ENCODE assay signal across 9 cellular contexts in genomic region chr20:17972121-17972520, GRCh38. TPM values are rescaled to one million over a fixed set of nuclear protein-coding genes. Genes with fewer than 3 reads are reported as not detected.
DNase-seq lines count a peak whose midpoint lies in the region; ATAC-seq and TF ChIP-seq lines count a peak whose summit lies in the region.
"Had no signal": no experiment of that assay in that cellular context is flagged by ENCODE, and none has a peak within 500 bp of the region (broad histone marks: within the 10 kb centered on the region; RNA-seq: fewer than 3 reads in every experiment).

No MANE protein-coding gene starts in this region.

- H3K9ac ChIP-seq in MM.1S (ENCODE audit: low read length): peak overlapping the region; percentile 99; the same call in 1 of the 2 replicates

- TF ChIP-seq CTCF in MM.1S (IDR thresholded peaks at IDR 0.05; ENCODE audit: low read length): no peak
- TF ChIP-seq CTCF in chondrocyte (IDR thresholded peaks at IDR 0.05): no peak
- no peak for TF ChIP-seq CTCF in nephron (IDR thresholded peaks at IDR 0.05; ENCODE audit: unreplicated experiment in 3 of 3)

- no peaks in the 10 kb centered on the region for H3K27me3 ChIP-seq in MM.1S (replicated peaks; ENCODE audit: insufficient read depth, low read length)

- H3K4me1 Mint-ChIP-seq in chondrocyte (ENCODE audit: low read depth) (peaks cover 61% of the 10 kb centered on the region), nephron (peaks cover 60% of the 10 kb centered on the region)

- H2AFZ ChIP-seq in MM.1S (ENCODE audit: low read length): no peak overlapping the region

- H3K27ac Mint-ChIP-seq in chondrocyte (ENCODE audit: unreplicated experiment) (peak overlapping the region; percentile 99), nephron (peak overlapping the region; percentile 99)

- no peaks in the 10 kb centered on the region for H3K9me3 ChIP-seq in MM.1S (replicated peaks; ENCODE audit: insufficient read depth, low read length)

- H3K4me3 Mint-ChIP-seq in chondrocyte (ENCODE audit: unreplicated experiment) (peak overlapping the region; percentile 73), nephron (peak overlapping the region; percentile 95 to 99 (median 96))

- H3K4me3 ChIP-seq in MM.1S (ENCODE audit: low read length): peak overlapping the region; percentile 97

- H3K79me2 ChIP-seq in MM.1S (ENCODE audit: low read length): peaks cover 80% of the 10 kb centered on the region

- H3K9me2 ChIP-seq in MM.1S (replicated peaks; ENCODE audit: insufficient read depth, low read length): no peaks in the 10 kb centered on the region

- ATAC-seq in GM18519 (IDR thresholded peaks at IDR 0.05; ENCODE audit: low FRiP score, unreplicated experiment): no peak
- no peak for ATAC-seq in HG02870 (IDR thresholded peaks at IDR 0.05; ENCODE audit: unreplicated experiment)

- no peaks in the 10 kb centered on the region for H3K27me3 Mint-ChIP-seq in chondrocyte (ENCODE audit: low read depth)
- peaks cover 3% of the 10 kb centered on the region for H3K27me3 Mint-ChIP-seq in nephron (ENCODE audit: low read depth)

- H3K9me3 Mint-ChIP-seq in chondrocyte (ENCODE audit: low read depth) (no peaks in the 10 kb centered on the region), nephron (no peaks in the 10 kb centered on the region)

- DNase-seq in DMS79 treated with DMSO at 0.1 percent for 48 hours (lab: John Stamatoyannopoulos, UW) (peak; percentile 63), MM.1S (no peak), chondrocyte (ENCODE audit: low spot score) (no peak), posterior cingulate gyrus (no peak), Ammon's horn (ENCODE audit: low spot score) (no peak)
- DNase-seq: GOT3 had no signal

- intact Hi-C loops in posterior cingulate gyrus (cut with DNase I): no loop called here

- 0 out of 2 replicates have a peak, but pooled peaks cover 3% of the 10 kb centered on the region for H3K36me3 ChIP-seq in MM.1S (replicated peaks; ENCODE audit: insufficient read depth, low read length)

- 0 out of 2 replicates have a peak, but pooled peaks cover 7% of the 10 kb centered on the region for H3K4me1 ChIP-seq in MM.1S (ENCODE audit: low read length)

- no peaks in the 10 kb centered on the region for H4K20me1 ChIP-seq in MM.1S (ENCODE audit: insufficient read depth, low read length)

- H3K36me3 Mint-ChIP-seq in chondrocyte (ENCODE audit: low read depth) (peaks cover 7% of the 10 kb centered on the region), nephron (ENCODE audit: low read depth) (peaks cover 25% of the 10 kb centered on the region)

- peak overlapping the region; percentile 99; the same call in 1 of the 2 replicates for H3K27ac ChIP-seq in MM.1S (ENCODE audit: low read length)

- H3F3A ChIP-seq in MM.1S (ENCODE audit: insufficient read depth, low read length): peaks cover 39% of the 10 kb centered on the region

- peak overlapping the region; percentile 85 for H3K4me2 ChIP-seq in MM.1S (ENCODE audit: low read depth, low read length)

RNA-seq across cellular contexts. Expression of gene MGME1, which starts 3.3 kb away (rescaled TPM):
- total RNA-seq in chondrocyte: 13.6 to 21.3 TPM (median 15.1 TPM) in 3 replicates

RNA-seq across cellular contexts. Expression of gene SNX5, which starts 3.5 kb away (rescaled TPM):
- 74.1 to 133 TPM (median 82.5 TPM) in 3 replicates for total RNA-seq in chondrocyte
